Comparison of ENCODE assay signal across 1 cellular context in the genomic region with DNA sequence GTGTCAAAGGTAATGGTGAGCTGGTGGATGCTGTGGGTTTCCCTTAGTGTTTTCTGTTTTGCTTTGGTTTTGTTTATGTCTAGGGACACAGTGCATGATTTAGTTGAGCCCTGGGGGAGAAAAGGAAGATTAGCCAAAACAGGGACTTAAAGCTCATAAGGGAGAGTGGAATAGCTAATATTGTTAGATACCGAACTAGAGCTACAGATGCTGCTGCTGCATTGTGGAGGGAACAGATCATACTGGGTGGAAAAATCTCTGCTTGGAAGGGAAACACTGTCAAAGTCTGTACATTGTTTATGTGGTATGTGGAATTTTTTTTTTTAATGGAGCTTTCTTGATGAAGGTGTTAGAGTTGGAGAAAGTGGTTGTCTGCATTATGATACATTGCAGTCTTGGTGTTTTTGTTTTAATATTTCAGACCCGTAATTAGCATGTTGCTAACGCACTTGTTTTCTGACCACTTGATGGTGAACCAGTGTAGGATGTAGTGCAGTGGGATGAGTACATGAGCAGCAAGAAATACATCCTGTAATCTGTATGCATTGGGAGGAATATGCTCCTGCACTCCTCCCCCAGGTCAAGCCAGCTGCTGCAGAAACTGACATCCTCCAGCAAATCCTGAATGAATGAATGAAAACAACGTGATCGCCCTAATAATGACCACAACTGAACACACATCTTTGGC.
TF ChIP-seq lines count a peak whose summit lies in the region.

No MANE protein-coding gene starts in this region.

TF ChIP-seq in SK-N-SH treated with all-trans-retinoic acid at 6 μM for 48 hours, 23 proteins besides CTCF, POLR2A, EP300 and RAD21 (continued from another document):
- TF ChIP-seq, protein P1, sequence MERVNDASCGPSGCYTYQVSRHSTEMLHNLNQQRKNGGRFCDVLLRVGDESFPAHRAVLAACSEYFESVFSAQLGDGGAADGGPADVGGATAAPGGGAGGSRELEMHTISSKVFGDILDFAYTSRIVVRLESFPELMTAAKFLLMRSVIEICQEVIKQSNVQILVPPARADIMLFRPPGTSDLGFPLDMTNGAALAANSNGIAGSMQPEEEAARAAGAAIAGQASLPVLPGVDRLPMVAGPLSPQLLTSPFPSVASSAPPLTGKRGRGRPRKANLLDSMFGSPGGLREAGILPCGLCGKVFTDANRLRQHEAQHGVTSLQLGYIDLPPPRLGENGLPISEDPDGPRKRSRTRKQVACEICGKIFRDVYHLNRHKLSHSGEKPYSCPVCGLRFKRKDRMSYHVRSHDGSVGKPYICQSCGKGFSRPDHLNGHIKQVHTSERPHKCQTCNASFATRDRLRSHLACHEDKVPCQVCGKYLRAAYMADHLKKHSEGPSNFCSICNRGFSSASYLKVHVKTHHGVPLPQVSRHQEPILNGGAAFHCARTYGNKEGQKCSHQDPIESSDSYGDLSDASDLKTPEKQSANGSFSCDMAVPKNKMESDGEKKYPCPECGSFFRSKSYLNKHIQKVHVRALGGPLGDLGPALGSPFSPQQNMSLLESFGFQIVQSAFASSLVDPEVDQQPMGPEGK (CRISPR knock-in tag; IDR thresholded peaks at IDR 0.05; ENCODE audit: borderline replicate concordance) = no peak
- TF ChIP-seq RARB (CRISPR knock-in tag; IDR thresholded peaks at IDR 0.05) (no peak), PPARA (CRISPR knock-in tag; IDR thresholded peaks at IDR 0.05; ENCODE audit: borderline replicate concordance) (no peak)
- TF ChIP-seq, protein P2, sequence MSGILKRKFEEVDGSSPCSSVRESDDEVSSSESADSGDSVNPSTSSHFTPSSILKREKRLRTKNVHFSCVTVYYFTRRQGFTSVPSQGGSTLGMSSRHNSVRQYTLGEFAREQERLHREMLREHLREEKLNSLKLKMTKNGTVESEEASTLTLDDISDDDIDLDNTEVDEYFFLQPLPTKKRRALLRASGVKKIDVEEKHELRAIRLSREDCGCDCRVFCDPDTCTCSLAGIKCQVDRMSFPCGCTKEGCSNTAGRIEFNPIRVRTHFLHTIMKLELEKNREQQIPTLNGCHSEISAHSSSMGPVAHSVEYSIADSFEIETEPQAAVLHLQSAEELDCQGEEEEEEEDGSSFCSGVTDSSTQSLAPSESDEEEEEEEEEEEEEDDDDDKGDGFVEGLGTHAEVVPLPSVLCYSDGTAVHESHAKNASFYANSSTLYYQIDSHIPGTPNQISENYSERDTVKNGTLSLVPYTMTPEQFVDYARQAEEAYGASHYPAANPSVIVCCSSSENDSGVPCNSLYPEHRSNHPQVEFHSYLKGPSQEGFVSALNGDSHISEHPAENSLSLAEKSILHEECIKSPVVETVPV (CRISPR knock-in tag; IDR thresholded peaks at IDR 0.05) = no peak
